In the genomic region with DNA sequence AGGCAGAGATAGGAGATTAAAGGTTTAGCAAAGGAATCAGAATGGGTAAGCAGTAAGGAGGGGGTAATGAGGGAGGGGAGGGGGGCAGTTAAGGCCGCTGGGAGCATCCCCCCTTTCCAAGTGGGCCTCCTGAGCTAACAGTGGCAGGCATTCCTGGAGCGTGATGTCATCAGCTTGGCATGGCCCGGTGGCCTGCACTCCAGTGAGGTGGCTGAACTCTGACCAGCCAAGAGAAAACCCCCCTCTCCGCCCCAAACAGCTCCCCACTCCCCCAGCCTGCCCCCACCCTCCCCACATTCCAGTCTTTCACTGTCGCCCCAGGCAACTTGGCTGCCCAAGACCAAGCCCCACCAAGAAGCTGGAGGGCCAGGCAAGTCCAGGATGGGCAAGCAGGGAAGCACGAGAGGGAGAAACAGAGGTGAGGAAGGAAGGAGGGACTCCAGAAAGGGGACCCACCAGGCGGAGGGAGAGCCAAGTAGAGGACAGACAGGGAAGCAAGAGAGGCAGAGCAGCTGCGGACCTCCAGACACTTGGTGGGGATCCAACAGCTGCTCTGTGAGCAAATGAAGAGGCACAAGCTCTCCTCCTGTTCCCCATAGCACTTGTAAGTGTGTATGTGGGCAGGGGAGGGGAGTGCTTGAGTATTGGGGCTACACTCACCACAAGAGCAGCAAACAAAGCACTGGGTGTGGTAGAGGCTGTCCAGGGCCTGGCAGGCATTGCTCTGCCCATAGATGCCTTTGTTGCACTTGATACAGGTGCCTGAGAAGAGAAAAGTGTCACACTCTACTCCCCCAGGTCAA, we compare ENCODE assay signal across 8 cellular contexts. TPM values are rescaled to one million over a fixed set of nuclear protein-coding genes. Genes with fewer than 3 reads are reported as not detected.
DNase-seq lines count a peak whose midpoint lies in the region; ATAC-seq and TF ChIP-seq lines count a peak whose summit lies in the region.

No MANE protein-coding gene starts in this region.

- intact Hi-C loops in A673 (cut with micrococcal nuclease; ENCODE audit: unreplicated experiment) (no loop called here), IMR-90 (cut with micrococcal nuclease) (no loop called here)

- H3K4me1 Mint-ChIP-seq in activated T-cell treated with anti-CD3 and anti-CD28 coated beads, Interleukin-2, amount 50 U/mL, for 24 hours (ENCODE audit: low read depth): peaks cover 7% of the 10 kb centered on the region

- H3K9me3 Mint-ChIP-seq in activated T-cell treated with anti-CD3 and anti-CD28 coated beads, Interleukin-2, amount 50 U/mL, for 24 hours: no peaks in the 10 kb centered on the region

- H3K4me3 Mint-ChIP-seq in activated T-cell treated with anti-CD3 and anti-CD28 coated beads, Interleukin-2, amount 50 U/mL, for 24 hours: no peak overlapping the region

- peak overlapping the region; percentile 71 for H2BK20ac ChIP-seq in IMR-90 (ENCODE audit: low read depth, low read length)

- H3K27ac ChIP-seq in A673 (ENCODE audit: low read depth, low read length, poor library complexity, severe bottlenecking) (peak overlapping the region; percentile 82), IMR-90 (ENCODE audit: insufficient read depth, low read length) (peak overlapping the region; percentile 97)

- no peaks in the 10 kb centered on the region for H3K36me3 Mint-ChIP-seq in activated T-cell treated with anti-CD3 and anti-CD28 coated beads, Interleukin-2, amount 50 U/mL, for 24 hours (ENCODE audit: low read depth)

- H3K14ac ChIP-seq in IMR-90 (replicated peaks; ENCODE audit: low read depth, low read length): peak overlapping the region; percentile 91

- TF ChIP-seq CTCF in A673 (conservative IDR thresholded peaks at IDR 0.05; ENCODE audit: low read depth, low read length) (no peak), IMR-90 (conservative IDR thresholded peaks at IDR 0.05; ENCODE audit: low read depth, low read length) (no peak)

- in situ Hi-C loops in IMR-90 (cut with MboI; ENCODE audit: low sequenced_read_pairs): no loop called here

- CTCF ChIA-PET in A673 (lab: Charles Lee): interaction anchor here (0.7 to 0.8 kb wide), 2 partner anchors 9 to 320 kb away, joined by 8 to 9 read pairs; no protein-coding TSS in a partner anchor
- CTCF ChIA-PET in IMR-90 (lab: Yijun Ruan, JAX): interaction anchor here (0.7 to 1.8 kb wide), 7 partner anchors 8 to 143 kb away, joined by 3 to 12 read pairs (median 4); no protein-coding TSS in a partner anchor

- H3K23ac ChIP-seq in IMR-90 (ENCODE audit: low read depth, low read length): peak overlapping the region; percentile 96

- H3K36me3 ChIP-seq in A673 (ENCODE audit: insufficient read depth, low read length, poor library complexity, severe bottlenecking): peaks cover 41% of the 10 kb centered on the region
- peaks cover 42% of the 10 kb centered on the region for H3K36me3 ChIP-seq in IMR-90 (ENCODE audit: control insufficient read depth, insufficient read depth, low read length)

- TF ChIP-seq POLR2A in IMR-90 (IDR thresholded peaks at IDR 0.05; ENCODE audit: low read depth, low read length): no peak

- DNase-seq in A673 (ENCODE audit: low spot score) (no peak), IMR-90 (peak; percentile 67), dermis blood vessel endothelial cell (peak; percentile 78), lung microvascular endothelial cell (ENCODE audit: low read depth in 2 of 2) (peak; percentile 46 to 51), pons (ENCODE audit: low spot score) (no peak), NCI-H128 (lab: John Stamatoyannopoulos, UW; ENCODE audit: unreplicated experiment) (no peak)
- DNase-seq in activated effector memory CD4-positive, alpha-beta T cell treated with Interleukin-2 at 50 U/mL for 16 hours: no peak
- DNase-seq in activated T-cell treated with anti-CD3 and anti-CD28 coated beads, Interleukin-2, amount 50 U/mL, for 24 hours: no peak

- H3K4me2 ChIP-seq in IMR-90 (ENCODE audit: low read depth, low read length): peak overlapping the region; percentile 92

- ATAC-seq in IMR-90 (ENCODE audit: low read depth): peak; percentile 38

- peak overlapping the region; percentile 79 for H4K5ac ChIP-seq in IMR-90 (ENCODE audit: low read depth, low read length)

- peak overlapping the region; percentile 89 for H2BK120ac ChIP-seq in IMR-90 (ENCODE audit: low read depth, low read length)

- H3K27me3 Mint-ChIP-seq in activated T-cell treated with anti-CD3 and anti-CD28 coated beads, Interleukin-2, amount 50 U/mL, for 24 hours: peaks cover 3% of the 10 kb centered on the region

- H3K4ac ChIP-seq in IMR-90 (ENCODE audit: low read depth, low read length): peak overlapping the region; percentile 96

- H2AK9ac ChIP-seq in IMR-90 (replicated peaks; ENCODE audit: low read depth, low read length, poor library complexity): peak overlapping the region; percentile 94

- H3K9me3 ChIP-seq in A673 (ENCODE audit: low read depth, low read length, poor library complexity, severe bottlenecking) (no peaks in the 10 kb centered on the region), IMR-90 (ENCODE audit: control insufficient read depth, insufficient read depth, low read length) (no peaks in the 10 kb centered on the region)

- H3K4me3 ChIP-seq in A673 (ENCODE audit: low read depth, low read length, poor library complexity, severe bottlenecking) (no peak overlapping the region), IMR-90 (ENCODE audit: insufficient read depth, low read depth, low read length) (peak overlapping the region; percentile 7; the same call in 1 of the 2 replicates)

- H4K91ac ChIP-seq in IMR-90 (ENCODE audit: insufficient read depth, low read depth, low read length): peak overlapping the region; percentile 96

- 0% methylated on average over 1 of the region's 8 CpGs; no CpG with 5 or more reads in 1 of the 2 experiments for WGBS in IMR-90 (ENCODE audit: extremely low coverage in 2 of 2, insufficient read length in 1 of 2), 2 experiments

- peaks cover 41% of the 10 kb centered on the region for H3K4me1 ChIP-seq in A673 (ENCODE audit: insufficient read depth, low read length, poor library complexity, severe bottlenecking)
- H3K4me1 ChIP-seq in IMR-90 (ENCODE audit: control insufficient read depth, insufficient read depth, low read length): peaks cover 41% of the 10 kb centered on the region

- H3K79me1 ChIP-seq in IMR-90 (ENCODE audit: low read depth in 1 of 2, low read length in 2 of 2): peaks cover 35 to 72% of the 10 kb centered on the region in 2 experiments

- peak overlapping the region; percentile 97 for H2AK5ac ChIP-seq in IMR-90 (ENCODE audit: low read depth, low read length)

- peak overlapping the region; percentile 85; the same call in 2 of the 3 replicates for H2BK15ac ChIP-seq in IMR-90 (ENCODE audit: low read depth, low read length)

- H4K20me1 ChIP-seq in IMR-90 (ENCODE audit: insufficient read depth, low read length): peaks cover 38% of the 10 kb centered on the region

- peaks cover 5% of the 10 kb centered on the region; the same call in 1 of the 2 replicates for H3K9me1 ChIP-seq in IMR-90 (ENCODE audit: insufficient read depth, low read length)

- H3K9ac ChIP-seq in IMR-90 (ENCODE audit: low read depth, low read length): peak overlapping the region; percentile 71

- peak overlapping the region; percentile 64 for H2AFZ ChIP-seq in IMR-90 (replicated peaks; ENCODE audit: low read length, poor library complexity)

- H3K27me3 ChIP-seq in A673 (replicated peaks; ENCODE audit: insufficient read depth, low read depth, low read length, poor library complexity): no peaks in the 10 kb centered on the region
- no peaks in the 10 kb centered on the region for H3K27me3 ChIP-seq in IMR-90 (ENCODE audit: control insufficient read depth, insufficient read depth, low read length)

- POLR2A ChIA-PET in A673 (lab: Charles Lee; ENCODE audit: low non-redundant PET): interaction anchor here (0.7 kb wide), 1 partner anchor 91 kb away, joined by 3 read pairs; no protein-coding TSS in a partner anchor
- POLR2A ChIA-PET in IMR-90 (lab: Charles Lee; ENCODE audit: unreplicated experiment): interaction anchor here (0.5 to 1.4 kb wide), 7 partner anchors 9 to 342 kb away, joined by 3 to 12 read pairs (median 3); no protein-coding TSS in a partner anchor

- no peak for TF ChIP-seq RAD21 in IMR-90 (IDR thresholded peaks at IDR 0.05; ENCODE audit: low read length)

- peak overlapping the region; percentile 84 to 89 for H4K8ac ChIP-seq in IMR-90 (ENCODE audit: low read depth in 2 of 2, low read length in 2 of 2)

- peak overlapping the region; percentile 88 for H3K56ac ChIP-seq in IMR-90 (ENCODE audit: extremely low read depth, insufficient read depth, low read length)

- dilution Hi-C loops in IMR-90 (cut with HindIII; ENCODE audit: low sequenced_read_pairs, unreplicated experiment): no loop called here

- H2BK5ac ChIP-seq in IMR-90 (ENCODE audit: low read depth, low read length, poor library complexity, severe bottlenecking): peak overlapping the region; percentile 86

- peak overlapping the region; percentile 90 for H3K18ac ChIP-seq in IMR-90 (ENCODE audit: low read depth, low read length)

- BruUV-seq in A673 (replicated peaks; lab: Mats Ljungman, UMichigan): no TSS peak
- no TSS peak for BruUV-seq in IMR-90 (replicated peaks; lab: Mats Ljungman, UMichigan)

- no peak overlapping the region for H3K27ac Mint-ChIP-seq in activated T-cell treated with anti-CD3 and anti-CD28 coated beads, Interleukin-2, amount 50 U/mL, for 24 hours

RNA-seq across cellular contexts. Expression of a gene that starts 4.5 kb away (rescaled TPM):
- total RNA-seq in A673 (2021) (37.6 and 43.6 TPM in 2 replicates), IMR-90 (2012; rRNA removed) (57.2 and 67.6 TPM in 2 replicates), dermis blood vessel endothelial cell (49.3 and 80.8 TPM in 2 replicates), lung microvascular endothelial cell (36.0 and 70.2 TPM in 2 replicates)
- polyA plus RNA-seq in IMR-90 (2012; rRNA removed): 46.3 and 46.4 TPM in 2 replicates
- 31.5 and 33.3 TPM in 2 replicates for polyA plus RNA-seq in IMR-90 (2012; cell fraction: cytosol; rRNA removed)
- polyA plus RNA-seq in IMR-90 (2012; cell fraction: nucleus; rRNA removed; ENCODE audit: low replicate concordance): 56.1 and 57.4 TPM in 2 replicates

RNA-seq across cellular contexts. Expression of a gene that starts 21.0 kb away (rescaled TPM):
- 62.7 and 73.9 TPM in 2 replicates for total RNA-seq in A673 (2021)
- 19.2 and 24.2 TPM in 2 replicates for total RNA-seq in IMR-90 (2012; rRNA removed)
- 13.5 and 16.9 TPM in 2 replicates for polyA plus RNA-seq in IMR-90 (2012; rRNA removed)
- 6.4 and 11.7 TPM in 2 replicates for polyA plus RNA-seq in IMR-90 (2012; cell fraction: cytosol; rRNA removed)
- 11.4 and 23.7 TPM in 2 replicates for polyA plus RNA-seq in IMR-90 (2012; cell fraction: nucleus; rRNA removed; ENCODE audit: low replicate concordance)
- total RNA-seq in dermis blood vessel endothelial cell: 39.8 and 46.3 TPM in 2 replicates
- total RNA-seq in lung microvascular endothelial cell: 6.3 and 28.5 TPM in 2 replicates

RNA-seq across cellular contexts. Expression of a gene that starts 32.1 kb away (rescaled TPM):
- 9.9 and 10.8 TPM in 2 replicates for total RNA-seq in A673 (2021)
- 4.7 and 5.7 TPM in 2 replicates for total RNA-seq in IMR-90 (2012; rRNA removed)
- polyA plus RNA-seq in IMR-90 (2012; rRNA removed): 4.7 and 5.4 TPM in 2 replicates
- polyA plus RNA-seq in IMR-90 (2012; cell fraction: cytosol; rRNA removed): 3.8 and 5.1 TPM in 2 replicates
- polyA plus RNA-seq in IMR-90 (2012; cell fraction: nucleus; rRNA removed; ENCODE audit: low replicate concordance): 10.0 and 12.8 TPM in 2 replicates
- total RNA-seq in dermis blood vessel endothelial cell: 6.8 and 10.6 TPM in 2 replicates
- 2.4 and 3.9 TPM in 2 replicates for total RNA-seq in lung microvascular endothelial cell

RNA-seq across cellular contexts. Expression of a gene that starts 48.7 kb away (rescaled TPM):
- total RNA-seq in A673 (2021) (244 and 273 TPM in 2 replicates), IMR-90 (2012; rRNA removed) (92.2 and 99.3 TPM in 2 replicates), dermis blood vessel endothelial cell (40.0 and 48.1 TPM in 2 replicates), lung microvascular endothelial cell (35.3 and 41.9 TPM in 2 replicates)
- 136 and 152 TPM in 2 replicates for polyA plus RNA-seq in IMR-90 (2012; rRNA removed)
- 94.8 and 121 TPM in 2 replicates for polyA plus RNA-seq in IMR-90 (2012; cell fraction: cytosol; rRNA removed)
- polyA plus RNA-seq in IMR-90 (2012; cell fraction: nucleus; rRNA removed; ENCODE audit: low replicate concordance): 94.0 and 146 TPM in 2 replicates

RNA-seq across cellular contexts. Expression of a gene that starts 56.8 kb away (rescaled TPM):
- total RNA-seq in A673 (2021) (491 and 500 TPM in 2 replicates), IMR-90 (2012; rRNA removed) (268 and 310 TPM in 2 replicates), dermis blood vessel endothelial cell (271 and 319 TPM in 2 replicates), lung microvascular endothelial cell (183 and 219 TPM in 2 replicates)
- polyA plus RNA-seq in IMR-90 (2012; rRNA removed): 321 and 335 TPM in 2 replicates
- polyA plus RNA-seq in IMR-90 (2012; cell fraction: cytosol; rRNA removed): 284 and 429 TPM in 2 replicates
- 118 and 128 TPM in 2 replicates for polyA plus RNA-seq in IMR-90 (2012; cell fraction: nucleus; rRNA removed; ENCODE audit: low replicate concordance)

Comparison
In these comparisons a context has a peak if more than half of its experiments do, and no peak if none do; other contexts are left out.
1. DNase-seq: peak in IMR-90 (single experiment), dermis blood vessel endothelial cell (single experiment) and lung microvascular endothelial cell (2 of 2); none in A673 (single experiment), pons (single experiment), activated effector memory CD4-positive, alpha-beta T cell treated with Interleukin-2 at 50 U/mL for 16 hours (single experiment), activated T-cell treated with anti-CD3 and anti-CD28 coated beads, Interleukin-2, amount 50 U/mL, for 24 hours (single experiment) and NCI-H128 (single experiment).